Comparison of ENCODE assay signal across 19 cellular contexts in the genomic region with DNA sequence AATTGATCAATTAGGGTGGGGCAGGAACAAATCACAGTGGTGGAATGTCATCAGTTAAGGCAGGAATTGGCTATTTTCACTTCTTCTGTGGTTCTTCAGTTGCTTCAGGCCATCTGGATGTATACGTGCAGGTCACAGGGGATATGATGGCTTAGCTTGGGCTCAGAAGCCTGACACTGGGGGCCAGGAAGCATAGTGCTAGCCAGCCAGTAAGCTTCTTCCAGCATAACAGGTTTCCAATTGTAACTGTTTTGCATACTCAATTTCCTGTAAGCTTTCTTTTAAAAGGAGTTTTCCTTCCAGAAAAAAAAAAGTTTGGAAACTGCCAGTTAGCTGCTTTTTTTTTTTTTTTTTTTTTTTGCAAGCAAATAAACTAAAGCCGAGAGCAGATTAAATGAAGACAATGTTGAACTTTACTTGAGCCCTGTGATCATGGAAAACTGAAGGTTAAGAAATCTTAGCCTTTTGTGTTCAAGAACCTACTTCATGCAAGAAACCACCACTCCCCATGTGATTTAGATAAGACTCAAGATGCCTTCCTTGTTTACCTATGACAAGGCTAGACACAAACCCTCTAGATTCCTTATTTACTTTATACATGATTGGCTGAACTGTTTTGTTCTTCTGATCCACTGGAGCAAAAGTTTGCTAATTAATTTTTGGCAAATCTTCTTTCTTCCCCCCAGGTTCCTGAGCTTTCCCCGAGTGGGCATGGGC.
DNase-seq lines count a peak whose midpoint lies in the region; ATAC-seq and TF ChIP-seq lines count a peak whose summit lies in the region.
"Had no signal": no experiment of that assay in that cellular context is flagged by ENCODE, and none has a peak within 500 bp of the region (broad histone marks: within the 10 kb centered on the region; RNA-seq: fewer than 3 reads in every experiment).

No MANE protein-coding gene starts in this region.

- H3K9ac ChIP-seq in H9 (ENCODE audit: extremely low read depth, insufficient read length, low read length) (no peak overlapping the region), endodermal cell (ENCODE audit: extremely low read depth, low read length, poor library complexity, severe bottlenecking) (no peak overlapping the region)
- H3K9ac ChIP-seq: GM23248 had no signal

- no peak overlapping the region for H3K14ac ChIP-seq in H9 (ENCODE audit: insufficient read depth, low read length)

- H4K91ac ChIP-seq in H9 (ENCODE audit: insufficient read length, low read depth, low read length), result no peak overlapping the region

- peaks cover 49 to 50% of the 10 kb centered on the region in 2 experiments for H3K4me1 Mint-ChIP-seq in H9
- peaks cover 35% of the 10 kb centered on the region for H3K4me1 Mint-ChIP-seq in endodermal cell
- no peaks in the 10 kb centered on the region for H3K4me1 Mint-ChIP-seq in CD4-positive, alpha-beta T cell (ENCODE audit: low read depth)
- H3K4me1 Mint-ChIP-seq: CD8-positive, alpha-beta memory T cell had no signal

- intact Hi-C loops in A673 (cut with micrococcal nuclease; ENCODE audit: unreplicated experiment), result loop anchor here (2.0 to 5.0 kb wide), 3 partner anchors 55 to 1331 kb away; no protein-coding TSS in a partner anchor
- intact Hi-C loops in mucosa of descending colon (cut with DNase I, micrococcal nuclease), result no loop called here
- intact Hi-C loops in CD4-positive, alpha-beta T cell (cut with DNase I, micrococcal nuclease), result no loop called here

- peak; percentile 33 for ATAC-seq in mucosa of descending colon
- no peak for ATAC-seq in CD4-positive, alpha-beta T cell (ENCODE audit: poor library complexity)
- ATAC-seq: PC-3 had no signal

- no peak overlapping the region for H3K4me2 ChIP-seq in H9 (ENCODE audit: insufficient read depth, insufficient read length, low read length)

- H3K27me3 ChIP-seq in A673 (replicated peaks; ENCODE audit: insufficient read depth, low read depth, low read length, poor library complexity) (no peaks in the 10 kb centered on the region), H9 (ENCODE audit: insufficient read depth, low read length) (no peaks in the 10 kb centered on the region), endodermal cell (ENCODE audit: control insufficient read depth, insufficient read depth, low read length, poor library complexity, severe bottlenecking) (no peaks in the 10 kb centered on the region)
- H3K27me3 ChIP-seq in CD4-positive, alpha-beta T cell (ENCODE audit: control insufficient read depth, insufficient read depth, low read length), result no peaks in the 10 kb centered on the region
- H3K27me3 ChIP-seq: MG63 had no signal

- no CpG with 5 or more reads among the region's 3 CpGs for WGBS in H9 (ENCODE audit: extremely low coverage, insufficient read length, low lambda C conversion rate)
- WGBS in endodermal cell (ENCODE audit: insufficient coverage in 1 of 2, insufficient read length in 1 of 2), 2 experiments, result 85% methylated on average over 3 of the region's 3 CpGs; no CpG with 5 or more reads in 1 of the 2 experiments

- POLR2A ChIA-PET in A673 (lab: Charles Lee; ENCODE audit: low non-redundant PET), result no interaction called here
- POLR2A ChIA-PET in CD4-positive, alpha-beta T cell (lab: Charles Lee), result no interaction called here

- H3K9me3 Mint-ChIP-seq in H9 (peaks cover 46 to 49% of the 10 kb centered on the region in 2 experiments), endodermal cell (peaks cover 58% of the 10 kb centered on the region)
- peaks cover 10% of the 10 kb centered on the region for H3K9me3 Mint-ChIP-seq in CD4-positive, alpha-beta T cell

- H2AFZ ChIP-seq in H9 (ENCODE audit: low read length), result no peak overlapping the region
- H2AFZ ChIP-seq: GM23248 had no signal

- H3K27me3 Mint-ChIP-seq in H9 (ENCODE audit: low read depth) (no peaks in the 10 kb centered on the region), endodermal cell (ENCODE audit: insufficient read depth) (peaks cover 13% of the 10 kb centered on the region)
- H3K27me3 Mint-ChIP-seq in CD4-positive, alpha-beta T cell, result no peaks in the 10 kb centered on the region
- H3K27me3 Mint-ChIP-seq: CD8-positive, alpha-beta memory T cell had no signal

- TF ChIP-seq CTCF in A673 (conservative IDR thresholded peaks at IDR 0.05; ENCODE audit: low read depth, low read length) (no peak), H9 (conservative IDR thresholded peaks at IDR 0.05) (no peak), endodermal cell (conservative IDR thresholded peaks at IDR 0.05) (no peak), mucosa of descending colon (IDR thresholded peaks at IDR 0.05) (no peak)
- no peak for TF ChIP-seq CTCF in CD4-positive, alpha-beta T cell (IDR thresholded peaks at IDR 0.05)

- no peaks in the 10 kb centered on the region for H3K36me3 ChIP-seq in A673 (ENCODE audit: insufficient read depth, low read length, poor library complexity, severe bottlenecking)
- no peaks in the 10 kb centered on the region for H3K36me3 ChIP-seq in endodermal cell (ENCODE audit: control insufficient read depth, insufficient read depth, low read length)
- no peaks in the 10 kb centered on the region for H3K36me3 ChIP-seq in mucosa of descending colon (ENCODE audit: low read depth)
- H3K36me3 ChIP-seq: MG63 had no signal

- no peak overlapping the region for H2BK120ac ChIP-seq in H9 (ENCODE audit: low read depth, low read length, poor library complexity, severe bottlenecking)

- H4K5ac ChIP-seq in H9 (ENCODE audit: insufficient read length, low read depth, low read length), result no peak overlapping the region

- peak; percentile 28 for DNase-seq in A673 (ENCODE audit: low spot score)
- DNase-seq in H9, result no peak
- DNase-seq in endodermal cell, result no peak
- DNase-seq in mucosa of descending colon, result no peak
- no peak for DNase-seq in dedifferentiated amniotic fluid mesenchymal stem cell (ENCODE audit: extremely low spot score)
- no peak for DNase-seq in NCI-H526 treated with DMSO at 0.1 percent for 48 hours (lab: John Stamatoyannopoulos, UW)
- DNase-seq in CD4-positive, alpha-beta T cell, result no peak
- DNase-seq: CD8-positive, alpha-beta memory T cell; GM23248; MG63; NCI-H1048; NCI-H1436; NCI-H1930; NCI-H345; NCI-H524 treated with DMSO at 0.1 percent for 48 hours; PC-3; RPMI8226; SIG-M5 had no signal

- H3K4me3 Mint-ChIP-seq in H9 (peak overlapping the region in 1 of 2 experiments; percentile 22; a peak in 2 of 5 replicates), endodermal cell (no peak overlapping the region)
- no peak overlapping the region for H3K4me3 Mint-ChIP-seq in CD4-positive, alpha-beta T cell
- H3K4me3 Mint-ChIP-seq: CD8-positive, alpha-beta memory T cell had no signal

- no peaks in the 10 kb centered on the region for H3K23me2 ChIP-seq in H9 (ENCODE audit: insufficient read length, low read depth, low read length, poor library complexity, severe bottlenecking)

- no TSS peak for BruUV-seq in A673 (replicated peaks; lab: Mats Ljungman, UMichigan)

- H2BK12ac ChIP-seq in H9 (ENCODE audit: insufficient read length, low read depth, low read length), result no peak overlapping the region

- no peak overlapping the region for H3K56ac ChIP-seq in H9 (ENCODE audit: insufficient read length, low read depth, low read length)

- H3K4me3 ChIP-seq in A673 (ENCODE audit: low read depth, low read length, poor library complexity, severe bottlenecking) (no peak overlapping the region), endodermal cell (ENCODE audit: low read length) (peak overlapping the region; percentile 67), mucosa of descending colon (no peak overlapping the region)
- H3K4me3 ChIP-seq: GM23248, MG63 had no signal

- peak overlapping the region; percentile 95 for H3K27ac ChIP-seq in A673 (ENCODE audit: low read depth, low read length, poor library complexity, severe bottlenecking)
- H3K27ac ChIP-seq in H9 (ENCODE audit: insufficient read length, low read depth, low read length), result no peak overlapping the region
- H3K27ac ChIP-seq in endodermal cell (ENCODE audit: low read depth, low read length), result no peak overlapping the region
- no peak overlapping the region for H3K27ac ChIP-seq in CD4-positive, alpha-beta T cell (ENCODE audit: low read depth, low read length)
- H3K27ac ChIP-seq: GM23248, HL-60 had no signal

- H3K27ac Mint-ChIP-seq in H9 (peak overlapping the region; percentile 90 to 100 (median 99)), endodermal cell (no peak overlapping the region)
- no peak overlapping the region for H3K27ac Mint-ChIP-seq in CD4-positive, alpha-beta T cell
- H3K27ac Mint-ChIP-seq: CD8-positive, alpha-beta memory T cell had no signal

- H2BK15ac ChIP-seq in H9 (ENCODE audit: low read depth, low read length), result no peak overlapping the region

- no peak overlapping the region; the same call in 1 of the 2 replicates for H3K4ac ChIP-seq in H9 (ENCODE audit: low read depth, low read length)

- H3K9me3 ChIP-seq in A673 (ENCODE audit: low read depth, low read length, poor library complexity, severe bottlenecking), result peaks cover 17% of the 10 kb centered on the region
- H3K9me3 ChIP-seq in H9 (ENCODE audit: control insufficient read depth, low read depth, low read length), result peaks cover under 1% of the 10 kb centered on the region
- H3K9me3 ChIP-seq in endodermal cell (ENCODE audit: control insufficient read depth, low read length), result peaks cover 60% of the 10 kb centered on the region
- no peaks in the 10 kb centered on the region for H3K9me3 ChIP-seq in mucosa of descending colon
- H3K9me3 ChIP-seq in CD4-positive, alpha-beta T cell (ENCODE audit: control insufficient read depth, low read length), result no peaks in the 10 kb centered on the region
- H3K9me3 ChIP-seq: MG63 had no signal

- H3K18ac ChIP-seq in H9 (ENCODE audit: insufficient read length, low read depth, low read length), result no peak overlapping the region

- no peak overlapping the region for H4K8ac ChIP-seq in H9 (replicated peaks; ENCODE audit: insufficient read length, low read depth, low read length)

- H3K36me3 Mint-ChIP-seq in H9 (ENCODE audit: insufficient read depth in 1 of 3, low read depth in 3 of 3) (peaks cover 19 to 57% (median 46%) of the 10 kb centered on the region in 3 experiments), endodermal cell (ENCODE audit: low read depth) (peaks cover 13% of the 10 kb centered on the region)
- no peaks in the 10 kb centered on the region for H3K36me3 Mint-ChIP-seq in CD4-positive, alpha-beta T cell (ENCODE audit: low read depth)
- H3K36me3 Mint-ChIP-seq: CD8-positive, alpha-beta memory T cell had no signal

- H3K23ac ChIP-seq in H9 (ENCODE audit: insufficient read length, low read depth, low read length), result no peak overlapping the region

- peaks cover 22% of the 10 kb centered on the region for H3K4me1 ChIP-seq in A673 (ENCODE audit: insufficient read depth, low read length, poor library complexity, severe bottlenecking)
- peaks cover 9% of the 10 kb centered on the region; the same call in 1 of the 2 replicates for H3K4me1 ChIP-seq in H9 (ENCODE audit: insufficient read depth, low read length)
- no peaks in the 10 kb centered on the region for H3K4me1 ChIP-seq in endodermal cell (ENCODE audit: control insufficient read depth, insufficient read depth, low read length)
- no peaks in the 10 kb centered on the region for H3K4me1 ChIP-seq in mucosa of descending colon (ENCODE audit: low read depth)

- H3K79me2 ChIP-seq in H9 (ENCODE audit: insufficient read depth, low read length), result no peaks in the 10 kb centered on the region

- H3K79me1 ChIP-seq in H9 (ENCODE audit: insufficient read depth, low read depth, low read length, poor library complexity, severe bottlenecking), result no peaks in the 10 kb centered on the region

- no peak overlapping the region for H3T11ph ChIP-seq in H9 (ENCODE audit: low read length)

- CTCF ChIA-PET in A673 (lab: Charles Lee), result no interaction called here
- CTCF ChIA-PET in CD4-positive, alpha-beta T cell (lab: Charles Lee), result no interaction called here

- no peaks in the 10 kb centered on the region for H4K20me1 ChIP-seq in H9 (ENCODE audit: control insufficient read depth, insufficient read depth, insufficient read length)

- no peak overlapping the region for H2BK5ac ChIP-seq in H9 (ENCODE audit: insufficient read length, low read length)

- peak overlapping the region; percentile 12 for H2BK20ac ChIP-seq in H9 (ENCODE audit: low read depth, low read length, poor library complexity, severe bottlenecking)

- H2AK5ac ChIP-seq in H9 (ENCODE audit: insufficient read length, low read length), result no peak overlapping the region

Comparison
In these comparisons a context has a peak if more than half of its experiments do, and no peak if none do; other contexts are left out.
1. H3K27ac Mint-ChIP-seq: peak in H9 (3 of 3); none in endodermal cell (single experiment) and CD4-positive, alpha-beta T cell (single experiment).